ENCODE assay signal across 21 cellular contexts in the genomic region with DNA sequence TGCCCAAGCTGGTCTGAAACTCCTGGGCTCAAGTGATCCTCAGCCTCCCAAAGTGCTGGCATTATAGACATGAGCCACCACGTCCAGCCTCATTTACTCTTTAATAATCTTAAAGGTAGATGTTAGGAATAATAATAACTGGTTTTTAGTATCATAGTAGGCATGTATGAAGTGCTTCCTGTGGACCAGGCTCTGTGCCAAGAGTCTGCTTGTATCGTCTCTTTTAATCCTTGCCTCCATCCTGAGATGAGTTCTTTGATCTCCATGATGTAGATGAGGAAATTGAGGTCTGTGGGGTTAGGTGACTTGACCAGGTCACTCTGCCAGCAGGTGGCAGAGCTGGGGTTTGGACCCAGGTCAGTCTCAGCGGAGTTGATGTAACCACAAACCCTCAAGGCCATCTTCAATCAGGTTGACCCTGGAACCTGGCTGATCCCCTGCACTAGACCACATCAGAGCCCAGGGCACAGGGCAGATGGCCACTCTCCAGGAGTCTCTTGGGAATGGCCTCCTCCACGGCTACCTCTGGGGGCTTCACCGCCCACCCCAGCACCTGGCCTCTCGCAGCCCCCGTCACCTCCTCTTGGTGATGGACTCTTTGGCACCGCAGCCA. TPM values are rescaled to one million over a fixed set of nuclear protein-coding genes. Genes with fewer than 3 reads are reported as not detected.
DNase-seq lines count a peak whose midpoint lies in the region; ATAC-seq and TF ChIP-seq lines count a peak whose summit lies in the region.
"Had no signal": no experiment of that assay in that cellular context is flagged by ENCODE, and none has a peak within 500 bp of the region (broad histone marks: within the 10 kb centered on the region; RNA-seq: fewer than 3 reads in every experiment).

No MANE protein-coding gene starts in this region.

- no TSS peak for BruUV-seq in PC-9 (replicated peaks; lab: Mats Ljungman, UMichigan)

- peak overlapping the region; percentile 24 for H3K27ac ChIP-seq in CD8-positive, alpha-beta memory T cell (ENCODE audit: low read depth, low read length)
- H3K27ac ChIP-seq in Karpas-422 (ENCODE audit: low read length) (no peak overlapping the region), PC-9 (no peak overlapping the region)
- H3K27ac ChIP-seq: skin epidermis had no signal

- H3K27ac Mint-ChIP-seq in CD8-positive, alpha-beta memory T cell: peak overlapping the region in 7 of 8 donors; percentile 25 to 95 (median 88)
- peak overlapping the region; percentile 69 for H3K27ac Mint-ChIP-seq in dendritic cell treated with granulocyte-macrophage colony-stimulating factor and Interleukin-4, amounts not matched to agents 40 ng/mL and 50 ng/mL, for 4 days
- H3K27ac Mint-ChIP-seq in nephron: peak overlapping the region in 2 of 3 experiments; percentile 65 to 85
- no peak overlapping the region for H3K27ac Mint-ChIP-seq in activated CD4-positive, alpha-beta T cell treated with anti-CD3 and anti-CD28 coated beads for 36 hours
- H3K27ac Mint-ChIP-seq: activated CD8-positive, alpha-beta memory T cell treated with anti-CD3 and anti-CD28 coated beads, Interleukin-2, amount 10 ng/mL, durations not matched to agents 7 days and 5 days had no signal

- peaks cover 1 to 39% (median 4%) of the 10 kb centered on the region in 3 donors for H3K36me3 Mint-ChIP-seq in CD8-positive, alpha-beta memory T cell
- peaks cover 96% of the 10 kb centered on the region for H3K36me3 Mint-ChIP-seq in dendritic cell treated with granulocyte-macrophage colony-stimulating factor and Interleukin-4, amounts not matched to agents 40 ng/mL and 50 ng/mL, for 4 days (ENCODE audit: low read depth)
- peaks cover 3% of the 10 kb centered on the region for H3K36me3 Mint-ChIP-seq in nephron (ENCODE audit: low read depth)
- H3K36me3 Mint-ChIP-seq in activated CD4-positive, alpha-beta T cell treated with anti-CD3 and anti-CD28 coated beads for 36 hours (ENCODE audit: low read depth): peaks cover 12% of the 10 kb centered on the region

- intact Hi-C loops in dendritic cell treated with granulocyte-macrophage colony-stimulating factor and Interleukin-4, amounts not matched to agents 40 ng/mL and 50 ng/mL, for 4 days (cut with micrococcal nuclease): no loop called here
- intact Hi-C loops in activated CD4-positive, alpha-beta T cell treated with anti-CD3 and anti-CD28 coated beads for 36 hours (cut with DNase I, micrococcal nuclease): no loop called here
- intact Hi-C loops in PC-9 (cut with micrococcal nuclease; ENCODE audit: unreplicated experiment): loop anchor here (5.0 kb wide), 2 partner anchors 204 to 284 kb away; no protein-coding TSS in a partner anchor
- intact Hi-C loops in sciatic nerve (cut with DNase I): no loop called here

- no peak for TF ChIP-seq CTCF in nephron (IDR thresholded peaks at IDR 0.05; ENCODE audit: unreplicated experiment in 3 of 3)
- TF ChIP-seq CTCF in PC-9 (conservative IDR thresholded peaks at IDR 0.05): no peak

- peaks cover 42 to 48% (median 47%) of the 10 kb centered on the region in 3 donors for H3K4me1 Mint-ChIP-seq in CD8-positive, alpha-beta memory T cell
- H3K4me1 Mint-ChIP-seq in dendritic cell treated with granulocyte-macrophage colony-stimulating factor and Interleukin-4, amounts not matched to agents 40 ng/mL and 50 ng/mL, for 4 days (ENCODE audit: low read depth): peaks cover 93% of the 10 kb centered on the region
- H3K4me1 Mint-ChIP-seq in nephron: peaks cover 55% of the 10 kb centered on the region
- peaks cover 33% of the 10 kb centered on the region for H3K4me1 Mint-ChIP-seq in activated CD4-positive, alpha-beta T cell treated with anti-CD3 and anti-CD28 coated beads for 36 hours

- H3K4me2 ChIP-seq in Karpas-422 (ENCODE audit: low read depth, low read length, poor library complexity, severe bottlenecking): no peak overlapping the region
- no peak overlapping the region for H3K4me2 ChIP-seq in PC-9

- peaks cover 62% of the 10 kb centered on the region for H3K79me2 ChIP-seq in Karpas-422 (ENCODE audit: low read length)
- H3K79me2 ChIP-seq in PC-9 (ENCODE audit: low read depth): peaks cover 75% of the 10 kb centered on the region

- H3K9me2 ChIP-seq in Karpas-422 (replicated peaks; ENCODE audit: insufficient read depth, low read length) (no peaks in the 10 kb centered on the region), PC-9 (ENCODE audit: insufficient read depth) (no peaks in the 10 kb centered on the region)

- ATAC-seq in activated CD4-positive, alpha-beta T cell treated with anti-CD3 and anti-CD28 coated beads for 36 hours: no peak
- no peak for ATAC-seq in sciatic nerve
- ATAC-seq: activated CD8-positive, alpha-beta memory T cell treated with anti-CD3 and anti-CD28 coated beads, Interleukin-2, amount 10 ng/mL, durations not matched to agents 7 days and 5 days had no signal

- H3K9ac ChIP-seq in Karpas-422 (ENCODE audit: low read length): no peak overlapping the region

- H3K9me3 Mint-ChIP-seq in CD8-positive, alpha-beta memory T cell: no peaks in the 10 kb centered on the region
- H3K9me3 Mint-ChIP-seq in dendritic cell treated with granulocyte-macrophage colony-stimulating factor and Interleukin-4, amounts not matched to agents 40 ng/mL and 50 ng/mL, for 4 days: no peaks in the 10 kb centered on the region
- no peaks in the 10 kb centered on the region for H3K9me3 Mint-ChIP-seq in nephron
- H3K9me3 Mint-ChIP-seq in activated CD4-positive, alpha-beta T cell treated with anti-CD3 and anti-CD28 coated beads for 36 hours (ENCODE audit: low read depth): no peaks in the 10 kb centered on the region

- no peaks in the 10 kb centered on the region for H3K27me3 ChIP-seq in CD8-positive, alpha-beta memory T cell (ENCODE audit: insufficient read depth, low read length, poor library complexity, severe bottlenecking)
- H3K27me3 ChIP-seq in Karpas-422 (ENCODE audit: low read length) (no peaks in the 10 kb centered on the region), PC-9 (ENCODE audit: insufficient read depth, low read depth) (no peaks in the 10 kb centered on the region)

- H3F3A ChIP-seq in PC-9 (ENCODE audit: insufficient read depth, low read depth): peaks cover 29% of the 10 kb centered on the region

- H4K20me1 ChIP-seq in Karpas-422 (ENCODE audit: insufficient read depth, low read depth, low read length): peaks cover 10% of the 10 kb centered on the region
- peaks cover 3% of the 10 kb centered on the region; the same call in 1 of the 2 replicates for H4K20me1 ChIP-seq in PC-9 (ENCODE audit: insufficient read depth)

- H3K9me3 ChIP-seq in CD8-positive, alpha-beta memory T cell (ENCODE audit: low read length): no peaks in the 10 kb centered on the region
- H3K9me3 ChIP-seq in Karpas-422 (ENCODE audit: low read length): no peaks in the 10 kb centered on the region
- no peaks in the 10 kb centered on the region for H3K9me3 ChIP-seq in PC-9 (ENCODE audit: insufficient read depth, low read depth)

- H3K27me3 Mint-ChIP-seq in CD8-positive, alpha-beta memory T cell: no peaks in the 10 kb centered on the region
- no peaks in the 10 kb centered on the region for H3K27me3 Mint-ChIP-seq in dendritic cell treated with granulocyte-macrophage colony-stimulating factor and Interleukin-4, amounts not matched to agents 40 ng/mL and 50 ng/mL, for 4 days
- H3K27me3 Mint-ChIP-seq in nephron (ENCODE audit: low read depth): no peaks in the 10 kb centered on the region
- no peaks in the 10 kb centered on the region for H3K27me3 Mint-ChIP-seq in activated CD4-positive, alpha-beta T cell treated with anti-CD3 and anti-CD28 coated beads for 36 hours
- H3K27me3 Mint-ChIP-seq: activated CD8-positive, alpha-beta memory T cell treated with anti-CD3 and anti-CD28 coated beads, Interleukin-2, amount 10 ng/mL, durations not matched to agents 7 days and 5 days had no signal

- H3K4me3 ChIP-seq in CD8-positive, alpha-beta memory T cell (ENCODE audit: low read length): no peak overlapping the region
- H3K4me3 ChIP-seq in Karpas-422 (ENCODE audit: low read length) (no peak overlapping the region), PC-9 (no peak overlapping the region)
- H3K4me3 ChIP-seq: skin epidermis had no signal

- H3K4me1 ChIP-seq in CD8-positive, alpha-beta memory T cell (ENCODE audit: insufficient read depth, low read length): peaks cover 18% of the 10 kb centered on the region
- no peaks in the 10 kb centered on the region for H3K4me1 ChIP-seq in Karpas-422 (ENCODE audit: low read length)
- H3K4me1 ChIP-seq in PC-9 (replicated peaks; ENCODE audit: insufficient read depth): peaks cover 43% of the 10 kb centered on the region

- POLR2A ChIA-PET in CD8-positive, alpha-beta memory T cell (lab: Charles Lee): no interaction called here
- POLR2A ChIA-PET in activated CD4-positive, alpha-beta T cell treated with anti-CD3 and anti-CD28 coated beads for 36 hours (lab: Charles Lee): interaction anchor here (1.1 kb wide), 1 partner anchor 9 kb away, joined by 4 read pairs; no protein-coding TSS in a partner anchor
- POLR2A ChIA-PET in PC-9 (lab: Charles Lee; ENCODE audit: unreplicated experiment): no interaction called here

- H3K36me3 ChIP-seq in CD8-positive, alpha-beta memory T cell (ENCODE audit: insufficient read depth, low read length): peaks cover 8% of the 10 kb centered on the region
- H3K36me3 ChIP-seq in Karpas-422 (ENCODE audit: insufficient read depth, low read length) (no peaks in the 10 kb centered on the region), PC-9 (ENCODE audit: low read depth) (no peaks in the 10 kb centered on the region)

- no peak for DNase-seq in CD8-positive, alpha-beta memory T cell
- peak; percentile 22 for DNase-seq in Karpas-422
- DNase-seq in activated CD4-positive, alpha-beta T cell treated with anti-CD3 and anti-CD28 coated beads for 36 hours: no peak
- no peak for DNase-seq in PC-9
- DNase-seq in sciatic nerve (ENCODE audit: low spot score): no peak
- DNase-seq: activated CD4-positive, CD25-positive, alpha-beta regulatory T cell; activated CD8-positive, alpha-beta memory T cell treated with anti-CD3 and anti-CD28 coated beads, Interleukin-2, amount 10 ng/mL, durations not matched to agents 7 days and 5 days; activated gamma-delta T cell; foreskin fibroblast; GF-D8; hippocampal formation; IMR-90; NCI-H2081 treated with DMSO at 0.1 percent for 48 hours; NCI-H69; stimulated activated CD4-positive, alpha-beta T cell treated with anti-CD3 and anti-CD28 coated beads, Interleukin-4, amount 100 ng/mL, for 24 hours had no signal

- CTCF ChIA-PET in CD8-positive, alpha-beta memory T cell (lab: Charles Lee): interaction anchor here (1.9 kb wide), 1 partner anchor 10 kb away, joined by 7 read pairs; no protein-coding TSS in a partner anchor
- CTCF ChIA-PET in activated CD4-positive, alpha-beta T cell treated with anti-CD3 and anti-CD28 coated beads for 36 hours (lab: Charles Lee): interaction anchor here (0.9 to 1.7 kb wide), 2 partner anchors 97 to 100 kb away, joined by 3 to 5 read pairs; no protein-coding TSS in a partner anchor
- CTCF ChIA-PET in PC-9 (lab: Charles Lee): interaction anchor here (0.7 kb wide), 1 partner anchor 9 kb away, joined by 3 read pairs; no protein-coding TSS in a partner anchor

- H2AFZ ChIP-seq in Karpas-422 (ENCODE audit: low read length) (no peak overlapping the region), PC-9 (no peak overlapping the region)

- peak overlapping the region in 3 of 7 donors; percentile 4 to 32 (median 20) for H3K4me3 Mint-ChIP-seq in CD8-positive, alpha-beta memory T cell
- H3K4me3 Mint-ChIP-seq in dendritic cell treated with granulocyte-macrophage colony-stimulating factor and Interleukin-4, amounts not matched to agents 40 ng/mL and 50 ng/mL, for 4 days: peak overlapping the region; percentile 44
- H3K4me3 Mint-ChIP-seq in nephron: no peak overlapping the region
- H3K4me3 Mint-ChIP-seq in activated CD4-positive, alpha-beta T cell treated with anti-CD3 and anti-CD28 coated beads for 36 hours: no peak overlapping the region
- H3K4me3 Mint-ChIP-seq: activated CD8-positive, alpha-beta memory T cell treated with anti-CD3 and anti-CD28 coated beads, Interleukin-2, amount 10 ng/mL, durations not matched to agents 7 days and 5 days had no signal

RNA-seq across cellular contexts. Expression of gene EFHD2, which starts 11.3 kb away (rescaled TPM):
- 10 to 100 TPM; 64.7 to 67.9 TPM for total RNA-seq in CD8-positive, alpha-beta memory T cell
- polyA plus RNA-seq in CD8-positive, alpha-beta memory T cell: 154 TPM
- total RNA-seq in Karpas-422 (2014; rRNA removed; shearing (Covaris generic); ENCODE audit: low replicate concordance): 24.9 and 57.8 TPM in 2 replicates
- 10 to 100 TPM; 43.1 to 48.6 TPM for total RNA-seq in activated CD4-positive, alpha-beta T cell treated with anti-CD3 and anti-CD28 coated beads for 36 hours
- 129 and 160 TPM in 2 replicates for total RNA-seq in PC-9 (2021)
- 28.7 TPM for total RNA-seq in sciatic nerve

RNA-seq across cellular contexts. Expression of gene CTRC, which starts 17.3 kb away (rescaled TPM):
- not detected for total RNA-seq in CD8-positive, alpha-beta memory T cell
- polyA plus RNA-seq in CD8-positive, alpha-beta memory T cell: not detected
- total RNA-seq in Karpas-422 (2014; rRNA removed; shearing (Covaris generic); ENCODE audit: low replicate concordance): not detected in 2 replicates
- total RNA-seq in activated CD4-positive, alpha-beta T cell treated with anti-CD3 and anti-CD28 coated beads for 36 hours: not detected
- total RNA-seq in PC-9 (2021) (not detected in 2 replicates), sciatic nerve (2.2 TPM)
- total RNA-seq: cerebellum, IMR-90, osteocyte had no signal
- polyA plus RNA-seq: IMR-90 had no signal

RNA-seq across cellular contexts. Expression of gene CELA2A, which starts 35.6 kb away (rescaled TPM):
- total RNA-seq in CD8-positive, alpha-beta memory T cell: not detected
- not detected for polyA plus RNA-seq in CD8-positive, alpha-beta memory T cell
- not detected in 2 replicates for total RNA-seq in Karpas-422 (2014; rRNA removed; shearing (Covaris generic); ENCODE audit: low replicate concordance)
- not detected for total RNA-seq in activated CD4-positive, alpha-beta T cell treated with anti-CD3 and anti-CD28 coated beads for 36 hours
- not detected in 2 replicates for total RNA-seq in PC-9 (2021)
- 0.94 TPM for total RNA-seq in sciatic nerve
- total RNA-seq: activated CD8-positive, alpha-beta memory T cell treated with anti-CD3 and anti-CD28 coated beads, Interleukin-2, amount 10 ng/mL, durations not matched to agents 7 days and 5 days; cerebellum; IMR-90; osteocyte; RPMI7951 had no signal
- polyA plus RNA-seq: IMR-90 had no signal

RNA-seq across cellular contexts. Expression of gene CELA2B, which starts 54.9 kb away (rescaled TPM):
- total RNA-seq in CD8-positive, alpha-beta memory T cell: not detected
- not detected for polyA plus RNA-seq in CD8-positive, alpha-beta memory T cell
- not detected in 2 replicates for total RNA-seq in Karpas-422 (2014; rRNA removed; shearing (Covaris generic); ENCODE audit: low replicate concordance)
- not detected for total RNA-seq in activated CD4-positive, alpha-beta T cell treated with anti-CD3 and anti-CD28 coated beads for 36 hours
- total RNA-seq in PC-9 (2021): not detected in 2 replicates
- total RNA-seq in sciatic nerve: not detected
- total RNA-seq: activated CD8-positive, alpha-beta memory T cell treated with anti-CD3 and anti-CD28 coated beads, Interleukin-2, amount 10 ng/mL, durations not matched to agents 7 days and 5 days; cerebellum; IMR-90; osteocyte; RPMI7951 had no signal
- polyA plus RNA-seq: IMR-90 had no signal
